11 cellular contexts compared by ENCODE assay signal in genomic region chr6:156955494-156956183, GRCh38.
DNase-seq lines count a peak whose midpoint lies in the region; ATAC-seq and TF ChIP-seq lines count a peak whose summit lies in the region.
"Had no signal": no experiment of that assay in that cellular context is flagged by ENCODE, and none has a peak within 500 bp of the region (broad histone marks: within the 10 kb centered on the region; RNA-seq: fewer than 3 reads in every experiment).

No MANE protein-coding gene starts in this region.

- no peak overlapping the region for H3K4me3 Mint-ChIP-seq in T-helper 17 cell
- H3K4me3 Mint-ChIP-seq: activated CD8-positive, alpha-beta T cell treated with anti-CD3 and anti-CD28 coated beads, Interleukin-2, amount 10 ng/mL, durations not matched to agents 7 days and 5 days had no signal

- H3K27me3 Mint-ChIP-seq in T-helper 17 cell, result no peaks in the 10 kb centered on the region

- H3K4me1 Mint-ChIP-seq in T-helper 17 cell, result peaks cover 43% of the 10 kb centered on the region

- H3K27ac Mint-ChIP-seq in T-helper 17 cell, result peak overlapping the region; percentile 49
- H3K27ac Mint-ChIP-seq: activated CD8-positive, alpha-beta T cell treated with anti-CD3 and anti-CD28 coated beads, Interleukin-2, amount 10 ng/mL, durations not matched to agents 7 days and 5 days had no signal

- H3K36me3 Mint-ChIP-seq in T-helper 17 cell (ENCODE audit: low read depth), result peaks cover 2% of the 10 kb centered on the region

- peak overlapping the region in 3 of 4 donors; percentile 2 to 58 (median 40) for H3K27ac ChIP-seq in upper lobe of left lung

- peaks cover 31 to 47% (median 35%) of the 10 kb centered on the region in 4 donors for H3K4me1 ChIP-seq in upper lobe of left lung

- H3K9me3 ChIP-seq in T-helper 17 cell (ENCODE audit: control insufficient read depth, low read length, poor library complexity, severe bottlenecking) (no peaks in the 10 kb centered on the region), upper lobe of left lung (no peaks in the 10 kb centered on the region)
- H3K9me3 ChIP-seq: SK-N-SH had no signal

- ATAC-seq in T-helper 17 cell (no peak), upper lobe of left lung (ENCODE audit: low FRiP score in 2 of 2) (peak in 1 of 2 donors; percentile 56), HG03025 (IDR thresholded peaks at IDR 0.05; ENCODE audit: low FRiP score, unreplicated experiment) (no peak)
- ATAC-seq: activated CD8-positive, alpha-beta T cell treated with anti-CD3 and anti-CD28 coated beads, Interleukin-2, amount 10 ng/mL, durations not matched to agents 7 days and 5 days had no signal

- no peaks in the 10 kb centered on the region for H3K27me3 ChIP-seq in upper lobe of left lung

- whole genome bisulfite sequencing in upper lobe of left lung, 2 donors, result 40 to 51% methylated on average over 6 of the region's 6 CpGs

- DNase-seq in T-helper 17 cell (no peak), fibroblast of pulmonary artery (ENCODE audit: low read depth) (peak; percentile 40), mucosa of gallbladder (ENCODE audit: low spot score) (peak; percentile 82), upper lobe of left lung (peak in 1 of 2 donors; percentile 73), dedifferentiated amniotic fluid mesenchymal stem cell (ENCODE audit: extremely low spot score) (no peak), COLO668 (lab: John Stamatoyannopoulos, UW; ENCODE audit: unreplicated experiment) (no peak)
- DNase-seq: activated CD8-positive, alpha-beta T cell treated with anti-CD3 and anti-CD28 coated beads, Interleukin-2, amount 10 ng/mL, durations not matched to agents 7 days and 5 days; DMS79; nephron progenitor cell; SK-N-SH had no signal

- TF ChIP-seq CTCF in fibroblast of pulmonary artery (IDR thresholded peaks at IDR 0.05; ENCODE audit: low read length, missing control alignments) (no peak), upper lobe of left lung (IDR thresholded peaks at IDR 0.05) (no peak)

- no peak overlapping the region for H3K4me3 ChIP-seq in fibroblast of pulmonary artery (replicated peaks; ENCODE audit: low read depth, low read length)
- H3K4me3 ChIP-seq in upper lobe of left lung, result no peak overlapping the region

- H3K36me3 ChIP-seq in upper lobe of left lung, result no peaks in the 10 kb centered on the region

- no peak for TF ChIP-seq POLR2A in upper lobe of left lung (IDR thresholded peaks at IDR 0.05)

- TF ChIP-seq EP300 in upper lobe of left lung (IDR thresholded peaks at IDR 0.05), result no peak

Comparison
In these comparisons a context has a peak if more than half of its experiments do, and no peak if none do; other contexts are left out.
1. DNase-seq: peak in fibroblast of pulmonary artery (single experiment) and mucosa of gallbladder (single experiment); none in T-helper 17 cell (0 of 3), dedifferentiated amniotic fluid mesenchymal stem cell (single experiment) and COLO668 (single experiment).